9 cellular contexts compared by ENCODE assay signal in the genomic region with DNA sequence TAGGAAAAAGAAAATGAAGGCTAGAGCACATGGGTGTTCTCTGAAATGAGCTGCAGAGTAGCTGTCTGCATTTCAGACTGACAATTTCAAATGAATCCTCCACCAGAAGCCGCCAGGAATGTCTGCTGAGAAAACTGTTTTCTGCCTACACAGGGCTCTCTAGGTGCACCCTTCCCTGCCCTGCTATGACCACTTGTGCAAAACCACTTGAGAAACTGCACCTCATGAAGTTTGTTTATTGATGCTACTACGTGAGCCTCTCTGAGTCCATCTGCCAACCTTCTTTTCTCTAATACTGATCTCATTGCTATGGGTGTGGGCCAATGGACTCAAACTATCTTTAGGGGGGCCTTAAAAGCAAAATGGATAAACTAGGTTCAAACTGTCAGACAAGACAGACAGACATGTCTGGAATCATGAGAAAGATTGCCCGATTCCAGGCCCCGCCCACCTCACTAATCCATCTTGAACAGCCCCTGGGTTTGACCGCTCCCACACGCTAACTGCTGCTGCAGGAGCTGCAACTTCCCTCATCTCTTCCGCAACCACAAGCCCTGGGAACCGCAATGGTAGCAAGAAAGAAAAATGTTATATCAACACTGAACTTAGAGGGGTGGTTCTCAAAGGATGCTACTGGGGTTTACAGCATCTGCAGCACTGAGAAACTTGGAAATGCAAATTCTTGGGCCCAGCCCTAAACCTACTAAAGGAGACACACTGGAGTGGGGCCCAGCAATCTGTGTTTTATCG. TPM values are rescaled to one million over a fixed set of nuclear protein-coding genes. Genes with fewer than 3 reads are reported as not detected.
DNase-seq lines count a peak whose midpoint lies in the region; ATAC-seq and TF ChIP-seq lines count a peak whose summit lies in the region.
"Had no signal": no experiment of that assay in that cellular context is flagged by ENCODE, and none has a peak within 500 bp of the region (broad histone marks: within the 10 kb centered on the region; RNA-seq: fewer than 3 reads in every experiment).

No MANE protein-coding gene starts in this region.

- TF ChIP-seq CTCF in right atrium auricular region (IDR thresholded peaks at IDR 0.05) (no peak), activated B cell treated with CpG ODN at 0.5 μM for 24 hours (IDR thresholded peaks at IDR 0.05) (no peak), type B pancreatic cell (conservative IDR thresholded peaks at IDR 0.05) (no peak), osteocyte (IDR thresholded peaks at IDR 0.05) (no peak), ascending aorta (IDR thresholded peaks at IDR 0.05) (no peak)

- peak overlapping the region; percentile 16 for H3K4me3 Mint-ChIP-seq in activated B cell treated with CpG ODN at 0.5 μM for 24 hours
- no peak overlapping the region for H3K4me3 Mint-ChIP-seq in type B pancreatic cell
- H3K4me3 Mint-ChIP-seq in osteocyte (ENCODE audit: unreplicated experiment) = no peak overlapping the region

- H3K9me3 Mint-ChIP-seq in activated B cell treated with CpG ODN at 0.5 μM for 24 hours (no peaks in the 10 kb centered on the region), type B pancreatic cell (no peaks in the 10 kb centered on the region), osteocyte (ENCODE audit: unreplicated experiment) (no peaks in the 10 kb centered on the region)

- no peaks in the 10 kb centered on the region for H3K36me3 ChIP-seq in right atrium auricular region
- H3K36me3 ChIP-seq in ascending aorta = no peaks in the 10 kb centered on the region
- H3K36me3 ChIP-seq: upper lobe of left lung had no signal

- CTCF ChIA-PET in activated B cell treated with CpG ODN at 0.5 μM for 24 hours (lab: Charles Lee) = no interaction called here

- H3K27ac ChIP-seq in right cardiac atrium (ENCODE audit: low read length) (no peak overlapping the region), right atrium auricular region (no peak overlapping the region), ascending aorta (no peak overlapping the region)

- H3K27me3 ChIP-seq in right cardiac atrium (ENCODE audit: control insufficient read depth, insufficient read depth) (no peaks in the 10 kb centered on the region), right atrium auricular region (no peaks in the 10 kb centered on the region), ascending aorta (no peaks in the 10 kb centered on the region)
- H3K27me3 ChIP-seq: upper lobe of left lung had no signal

- peaks cover 68% of the 10 kb centered on the region for H3K4me1 Mint-ChIP-seq in activated B cell treated with CpG ODN at 0.5 μM for 24 hours
- peaks cover 40% of the 10 kb centered on the region for H3K4me1 Mint-ChIP-seq in type B pancreatic cell (ENCODE audit: unreplicated experiment)
- H3K4me1 Mint-ChIP-seq in osteocyte (ENCODE audit: unreplicated experiment) = peaks cover 11% of the 10 kb centered on the region

- H3K9me3 ChIP-seq in right cardiac atrium (ENCODE audit: control insufficient read depth, low read length) (no peaks in the 10 kb centered on the region), right atrium auricular region (no peaks in the 10 kb centered on the region), ascending aorta (no peaks in the 10 kb centered on the region)
- H3K9me3 ChIP-seq: upper lobe of left lung had no signal

- WGBS in right cardiac atrium = 79% methylated on average over 9 of the region's 9 CpGs

- POLR2A ChIA-PET in activated B cell treated with CpG ODN at 0.5 μM for 24 hours (lab: Charles Lee) = interaction anchor here (0.6 to 10.4 kb wide), 12 partner anchors 8 to 123 kb away, joined by 3 to 188 read pairs (median 5); partner anchors contain the start of gene IFT57

- DNase-seq in right cardiac atrium (peak in 2 of 3 donors; percentile 46 to 55), right atrium auricular region (ENCODE audit: low spot score) (no peak), activated B cell treated with CpG ODN at 0.5 μM for 24 hours (no peak), type B pancreatic cell (ENCODE audit: extremely low spot score, unreplicated experiment) (no peak), germinal center (ENCODE audit: low spot score) (no peak), osteocyte (ENCODE audit: extremely low spot score, unreplicated experiment) (no peak), ascending aorta (ENCODE audit: low spot score in 2 of 2) (no peak)

- peaks cover 4% of the 10 kb centered on the region for H3K4me1 ChIP-seq in right cardiac atrium (ENCODE audit: control insufficient read depth, insufficient read depth, low read length)
- H3K4me1 ChIP-seq in right atrium auricular region = peaks cover 0 to 9% of the 10 kb centered on the region in 2 donors
- H3K4me1 ChIP-seq in ascending aorta = no peaks in the 10 kb centered on the region

- intact Hi-C loops in right cardiac atrium (cut with DNase I) (loop anchor here in 2 of 4 donors (10.0 kb wide), 2 partner anchors 145 to 155 kb away; no protein-coding TSS in a partner anchor), activated B cell treated with CpG ODN at 0.5 μM for 24 hours (cut with micrococcal nuclease) (loop anchor here (1.0 to 10.0 kb wide), 2 partner anchors 9 to 575 kb away; partner anchors contain the start of genes BBX and CD47), ascending aorta (cut with DNase I) (loop anchor here (10.0 kb wide), 3 partner anchors 485 to 865 kb away; partner anchors contain the start of genes BBX, CIP2A and DZIP3)

- ATAC-seq in right cardiac atrium (no peak), HG03108 (IDR thresholded peaks at IDR 0.05; ENCODE audit: unreplicated experiment) (peak; percentile 20), activated B cell treated with CpG ODN at 0.5 μM for 24 hours (ENCODE audit: low read depth) (no peak)

- H3K27me3 Mint-ChIP-seq in activated B cell treated with CpG ODN at 0.5 μM for 24 hours (no peaks in the 10 kb centered on the region), type B pancreatic cell (no peaks in the 10 kb centered on the region), osteocyte (ENCODE audit: unreplicated experiment) (peaks cover 5% of the 10 kb centered on the region)

- H3K27ac Mint-ChIP-seq in activated B cell treated with CpG ODN at 0.5 μM for 24 hours = peak overlapping the region; percentile 87
- H3K27ac Mint-ChIP-seq in type B pancreatic cell = peak overlapping the region; percentile 77
- H3K27ac Mint-ChIP-seq in osteocyte (ENCODE audit: unreplicated experiment) = no peak overlapping the region

- no peak overlapping the region for H3K4me3 ChIP-seq in right cardiac atrium (ENCODE audit: low read length)
- H3K4me3 ChIP-seq in right atrium auricular region = no peak overlapping the region
- no peak overlapping the region for H3K4me3 ChIP-seq in ascending aorta
- H3K4me3 ChIP-seq: upper lobe of left lung had no signal

- H3K36me3 Mint-ChIP-seq in activated B cell treated with CpG ODN at 0.5 μM for 24 hours (ENCODE audit: low read depth) (no peaks in the 10 kb centered on the region), type B pancreatic cell (no peaks in the 10 kb centered on the region), osteocyte (ENCODE audit: unreplicated experiment) (no peaks in the 10 kb centered on the region)

RNA-seq across cellular contexts. Expression of gene CD47, which starts 9.0 kb away (rescaled TPM):
- 10 to 100 TPM; 53.5 to 96.6 (median 72.1) TPM for total RNA-seq in right cardiac atrium
- 42.6 TPM for polyA plus RNA-seq in right cardiac atrium
- 10 to 100 TPM; 52.1 to 92.2 TPM for total RNA-seq in right atrium auricular region
- 158 and 184 TPM in 2 replicates for total RNA-seq in activated B cell treated with CpG ODN at 0.5 μM for 24 hours
- total RNA-seq in type B pancreatic cell (ENCODE audit: low replicate concordance) = 113 and 204 TPM in 2 replicates
- total RNA-seq in osteocyte = 44.8 and 51.2 TPM in 2 replicates
- 24.5 TPM for total RNA-seq in ascending aorta

Comparison
In these comparisons a context has a peak if more than half of its experiments do, and no peak if none do; other contexts are left out.
1. DNase-seq: peak in right cardiac atrium (2 of 3); none in right atrium auricular region (single experiment), activated B cell treated with CpG ODN at 0.5 μM for 24 hours (single experiment), type B pancreatic cell (single experiment), germinal center (single experiment), osteocyte (single experiment) and ascending aorta (0 of 2).